8 cellular contexts compared by ENCODE assay signal in the genomic region with DNA sequence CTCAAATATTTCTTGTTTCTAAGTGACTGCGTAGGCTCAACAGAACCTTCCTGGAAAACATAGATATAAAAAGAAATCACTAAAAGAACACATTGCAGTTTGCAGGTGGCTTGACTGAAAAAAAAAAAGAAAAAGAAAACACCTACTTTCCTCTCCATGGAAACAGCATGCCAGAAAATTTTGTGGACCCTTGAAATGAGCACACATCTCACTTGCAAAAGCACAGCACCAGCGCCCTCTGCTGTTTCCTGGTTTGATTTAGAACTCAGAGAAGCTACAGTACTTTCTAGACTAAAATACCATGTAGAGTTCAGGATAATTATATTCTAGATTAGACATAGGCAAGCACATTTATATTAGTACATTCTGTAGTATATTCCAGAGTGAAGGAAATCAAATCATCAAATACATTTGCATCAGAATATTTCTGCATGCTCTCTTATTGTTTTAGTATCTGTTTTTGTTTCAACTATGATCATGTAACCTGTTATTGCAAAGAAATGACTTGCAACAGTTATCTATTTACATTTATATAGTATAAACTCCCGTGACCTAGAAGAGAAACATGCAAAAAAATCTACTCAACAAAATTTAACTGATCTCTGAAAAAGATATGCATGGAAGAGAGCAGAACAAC. TPM values are rescaled to one million over a fixed set of nuclear protein-coding genes. Genes with fewer than 3 reads are reported as not detected.
DNase-seq lines count a peak whose midpoint lies in the region; ATAC-seq and TF ChIP-seq lines count a peak whose summit lies in the region.

No MANE protein-coding gene starts in this region.

- H3K4me1 ChIP-seq in fibroblast of lung (ENCODE audit: control insufficient read depth, extremely low read depth, insufficient read depth, low read length) = no peaks in the 10 kb centered on the region

- no peaks in the 10 kb centered on the region for H3K9me3 ChIP-seq in CD4-positive, alpha-beta T cell (ENCODE audit: control insufficient read depth, low read length)
- H3K9me3 ChIP-seq in fibroblast of lung (ENCODE audit: control insufficient read depth, insufficient read depth, low read depth, low read length) = no peaks in the 10 kb centered on the region

- no peaks in the 10 kb centered on the region for H4K20me1 ChIP-seq in fibroblast of lung (ENCODE audit: control insufficient read depth, extremely low read depth, insufficient read depth, low read length)

- H3K27me3 ChIP-seq in CD4-positive, alpha-beta T cell (ENCODE audit: control insufficient read depth, insufficient read depth, low read length) = no peaks in the 10 kb centered on the region
- no peaks in the 10 kb centered on the region for H3K27me3 ChIP-seq in fibroblast of lung (ENCODE audit: control insufficient read depth, insufficient read depth, low read length)

- no peak overlapping the region for H3K9ac ChIP-seq in fibroblast of lung (ENCODE audit: insufficient read depth, low read length)

- H2AFZ ChIP-seq in fibroblast of lung (ENCODE audit: low read length) = no peak overlapping the region

- POLR2A ChIA-PET in CD4-positive, alpha-beta T cell (lab: Charles Lee) = interaction anchor here (0.7 kb wide), 1 partner anchor 620 kb away, joined by 3 read pairs; no protein-coding TSS in a partner anchor

- no peaks in the 10 kb centered on the region for H3K36me3 ChIP-seq in fibroblast of lung (ENCODE audit: control insufficient read depth, insufficient read depth, low read length)

- no peak overlapping the region for H3K4me3 Mint-ChIP-seq in CD4-positive, alpha-beta T cell
- H3K4me3 Mint-ChIP-seq in nephron progenitor cell = no peak overlapping the region

- H3K36me3 Mint-ChIP-seq in CD4-positive, alpha-beta T cell (ENCODE audit: low read depth) = no peaks in the 10 kb centered on the region
- no peaks in the 10 kb centered on the region for H3K36me3 Mint-ChIP-seq in nephron progenitor cell (ENCODE audit: low read depth)

- CTCF ChIA-PET in CD4-positive, alpha-beta T cell (lab: Charles Lee) = interaction anchor here (0.6 to 1.6 kb wide), 9 partner anchors 12 to 1286 kb away, joined by 3 to 8 read pairs (median 3); no protein-coding TSS in a partner anchor

- H3K9me3 Mint-ChIP-seq in CD4-positive, alpha-beta T cell = no peaks in the 10 kb centered on the region
- no peaks in the 10 kb centered on the region for H3K9me3 Mint-ChIP-seq in nephron progenitor cell

- no peaks in the 10 kb centered on the region for H3K27me3 Mint-ChIP-seq in CD4-positive, alpha-beta T cell
- peaks cover 7% of the 10 kb centered on the region for H3K27me3 Mint-ChIP-seq in nephron progenitor cell (ENCODE audit: low read depth, poor library complexity)

- no peak overlapping the region for H3K27ac Mint-ChIP-seq in CD4-positive, alpha-beta T cell
- no peak overlapping the region for H3K27ac Mint-ChIP-seq in nephron progenitor cell

- peak; percentile 67 for ATAC-seq in CD4-positive, alpha-beta T cell (ENCODE audit: poor library complexity)
- no peak for ATAC-seq in stimulated activated naive CD8-positive, alpha-beta T cell treated with anti-CD3 and anti-CD28 coated beads, Interleukin-15, Interleukin-2, amounts not matched to agents 100 U/mL and 50 U/mL, for 24 hours
- ATAC-seq in HG03354 (IDR thresholded peaks at IDR 0.05; ENCODE audit: poor library complexity, severe bottlenecking, unreplicated experiment) = no peak

- H3K4me1 Mint-ChIP-seq in CD4-positive, alpha-beta T cell (ENCODE audit: low read depth) = no peaks in the 10 kb centered on the region
- H3K4me1 Mint-ChIP-seq in nephron progenitor cell = no peaks in the 10 kb centered on the region

- H3K79me2 ChIP-seq in fibroblast of lung (ENCODE audit: control insufficient read depth, insufficient read depth, low read length) = no peaks in the 10 kb centered on the region

- intact Hi-C loops in CD4-positive, alpha-beta T cell (cut with DNase I, micrococcal nuclease) = loop anchor here (1.0 to 5.0 kb wide), 5 partner anchors 88 to 743 kb away; partner anchors contain the start of gene GJB2 (in 1 of the 2)

- H3K4me2 ChIP-seq in fibroblast of lung (ENCODE audit: extremely low read depth, insufficient read depth, low read length) = no peak overlapping the region

- H3K4me3 ChIP-seq in fibroblast of lung (replicated peaks in 1 of 4; ENCODE audit: control extremely low read depth in 1 of 4, insufficient read depth in 1 of 4, low read depth in 3 of 4, low read length in 4 of 4) = no peak overlapping the region

- peak; percentile 48 to 70 (median 60) for DNase-seq in CD4-positive, alpha-beta T cell
- DNase-seq in HuH-7 (ENCODE audit: low spot score) (peak; percentile 46), OCI-M2 (lab: John Stamatoyannopoulos, UW; ENCODE audit: unreplicated experiment) (peak; percentile 15), activated T-cell treated with anti-CD3 and anti-CD28 coated beads for 4 hours (peak; percentile 64), fibroblast of lung (ENCODE audit: low read depth in 2 of 2) (peak; percentile 75 to 89), nephron progenitor cell (peak; percentile 85)
- peak; percentile 85 for DNase-seq in stimulated activated naive CD8-positive, alpha-beta T cell treated with anti-CD3 and anti-CD28 coated beads, Interleukin-15, Interleukin-2, amounts not matched to agents 100 U/mL and 50 U/mL, for 24 hours

- no peak overlapping the region for H3K27ac ChIP-seq in CD4-positive, alpha-beta T cell (ENCODE audit: low read depth, low read length)
- H3K27ac ChIP-seq in fibroblast of lung (ENCODE audit: insufficient read depth, low read length) = no peak overlapping the region

- peak; percentile 78 for TF ChIP-seq CTCF in CD4-positive, alpha-beta T cell (IDR thresholded peaks at IDR 0.05)
- TF ChIP-seq CTCF in fibroblast of lung (conservative IDR thresholded peaks at IDR 0.05 in 1 of 2, IDR thresholded peaks at IDR 0.05 in 1 of 2; ENCODE audit: low read depth in 1 of 2, low read length in 2 of 2) (peak; percentile 80 to 86), nephron progenitor cell (IDR thresholded peaks at IDR 0.05) (peak; percentile 85)

RNA-seq across cellular contexts. Expression of gene XPO4, which starts 22.3 kb away (rescaled TPM):
- total RNA-seq in CD4-positive, alpha-beta T cell = 10 to 100 TPM; 22.5 to 22.7 TPM
- 14.9 and 17.2 TPM in 2 replicates for total RNA-seq in fibroblast of lung
- 10.5 and 12.5 TPM in 2 replicates for polyA plus RNA-seq in fibroblast of lung
- 5.5 and 6.5 TPM in 2 replicates for polyA plus RNA-seq in fibroblast of lung (2012)
- polyA minus RNA-seq in fibroblast of lung (ENCODE audit: low replicate concordance) = 2.7 and 3.9 TPM in 2 replicates

Comparison
In these comparisons a context has a peak if more than half of its experiments do, and no peak if none do; other contexts are left out.
1. DNase-seq: peak in every context shown above with its lines; median percentile 85 in nephron progenitor cell; 85 in stimulated activated naive CD8-positive, alpha-beta T cell treated with anti-CD3 and anti-CD28 coated beads, Interleukin-15, Interleukin-2, amounts not matched to agents 100 U/mL and 50 U/mL, for 24 hours; 82 in fibroblast of lung; 64 in activated T-cell treated with anti-CD3 and anti-CD28 coated beads for 4 hours; 60 in CD4-positive, alpha-beta T cell; 46 in HuH-7; 15 in OCI-M2.